13 cellular contexts compared by ENCODE assay signal in genomic region chr2:40431600-40431955, GRCh38. TPM values are rescaled to one million over a fixed set of nuclear protein-coding genes. Genes with fewer than 3 reads are reported as not detected.
A peak's percentile ranks its signal among the peaks of the same experiment; 100 is the strongest.
DNase-seq lines count a peak whose midpoint lies in the region; ATAC-seq and TF ChIP-seq lines count a peak whose summit lies in the region.
"Had no signal": no experiment of that assay in that cellular context is flagged by ENCODE, and none has a peak within 500 bp of the region (broad histone marks: within the 10 kb centered on the region; RNA-seq: fewer than 3 reads in every experiment).

No MANE protein-coding gene starts in this region.

- TF ChIP-seq CTCF in fibroblast of mammary gland (conservative IDR thresholded peaks at IDR 0.05; ENCODE audit: control insufficient read depth, insufficient read depth, low read depth, low read length): no peak

- intact Hi-C loops in posterior cingulate gyrus (cut with DNase I): no loop called here

- H3K4me3 ChIP-seq in fibroblast of mammary gland (ENCODE audit: control insufficient read depth, low read depth, low read length): no peak overlapping the region

- DNase-seq in CD1c-positive myeloid dendritic cell (ENCODE audit: extremely low spot score) (peak; percentile 90), RPMI7951 (ENCODE audit: low read depth) (peak; percentile 88), fibroblast of mammary gland (ENCODE audit: low read depth) (peak; percentile 93), posterior cingulate gyrus (peak in 9 of 10 donors; percentile 16 to 93 (median 49)), NAMALWA (ENCODE audit: low spot score) (no peak)
- DNase-seq: activated T-cell treated with anti-CD3 and anti-CD28 coated beads, Interleukin-2, amount 50 U/mL, for 72 hours; endodermal cell; mesendoderm; NCI-H1436 treated with DMSO at 0.1 percent for 48 hours; stimulated activated CD4-positive, alpha-beta T cell treated with anti-CD3 and anti-CD28 coated beads, Interleukin-2, amount 100 ng/mL, for 48 hours had no signal

- ATAC-seq in HG03565 (IDR thresholded peaks at IDR 0.05; ENCODE audit: unreplicated experiment) (no peak), HG02970 (IDR thresholded peaks at IDR 0.05; ENCODE audit: low FRiP score, unreplicated experiment) (no peak), GM21367 (IDR thresholded peaks at IDR 0.05; ENCODE audit: unreplicated experiment) (no peak)
- ATAC-seq: activated T-cell treated with anti-CD3 and anti-CD28 coated beads, Interleukin-2, amount 50 U/mL, for 72 hours had no signal

RNA-seq across cellular contexts. Expression of gene SLC8A1, which starts 20.3 kb away (rescaled TPM):
- 6.4 and 8.5 TPM in 2 replicates for total RNA-seq in RPMI7951 (2014; rRNA removed; shearing (Covaris generic))
